In the genomic region with DNA sequence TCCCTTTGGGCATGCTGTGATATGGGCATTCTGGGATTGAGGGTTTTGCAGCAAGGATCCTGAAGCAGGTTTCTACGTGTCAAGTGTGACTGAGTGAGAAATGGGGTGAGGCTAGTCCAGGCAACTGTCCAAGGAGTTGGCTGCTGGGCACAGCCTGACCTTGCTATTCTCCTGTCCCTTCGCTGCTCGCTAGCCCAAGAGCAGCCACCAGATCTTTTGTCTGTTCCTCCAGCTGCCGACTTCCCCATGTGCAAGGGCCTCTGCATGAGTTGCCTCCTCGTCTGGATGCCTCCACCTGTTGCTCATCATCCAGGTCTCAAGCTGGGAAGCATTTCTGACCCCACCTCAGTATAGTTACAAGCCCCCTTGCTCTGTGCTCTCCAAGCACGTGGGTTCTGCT, we compare ENCODE assay signal across 28 cellular contexts.
DNase-seq lines count a peak whose midpoint lies in the region; ATAC-seq, FAIRE-seq and TF ChIP-seq lines count a peak whose summit lies in the region.
"Had no signal": no experiment of that assay in that cellular context is flagged by ENCODE, and none has a peak within 500 bp of the region (broad histone marks: within the 10 kb centered on the region; RNA-seq: fewer than 3 reads in every experiment).

No MANE protein-coding gene starts in this region.

- H3K4me3 ChIP-seq in gastrocnemius medialis (no peak overlapping the region), small intestine (ENCODE audit: low read depth in 1 of 2, low read length in 2 of 2) (no peak overlapping the region)
- H3K4me3 ChIP-seq: BLaER1 treated with 17β-estradiol and CSF1 and Interleukin-3, amounts not matched to agents 10 nM and 100 nM; GM12878; SJCRH30 had no signal

- WGBS in small intestine, 3 donors = 60 to 75% (median 63%) methylated on average over 6 of the region's 6 CpGs

- H3K27me3 Mint-ChIP-seq in MCF 10A (ENCODE audit: insufficient read depth, unreplicated experiment) = peaks cover 32% of the 10 kb centered on the region

- H3K36me3 Mint-ChIP-seq in MCF 10A (ENCODE audit: insufficient read depth, unreplicated experiment) = no peaks in the 10 kb centered on the region
- H3K36me3 Mint-ChIP-seq: CD4-positive, alpha-beta memory T cell had no signal

- peak overlapping the region in 1 of 4 donors; percentile 11 for H3K27ac ChIP-seq in gastrocnemius medialis
- H3K27ac ChIP-seq in small intestine (ENCODE audit: low read depth in 1 of 2, low read length in 1 of 2) = no peak overlapping the region
- H3K27ac ChIP-seq: 22Rv1; BLaER1 treated with 17β-estradiol and CSF1 and Interleukin-3, amounts not matched to agents 10 nM and 100 nM; KMS-11; SJCRH30 had no signal

- H3K4me3 Mint-ChIP-seq in MCF 10A (ENCODE audit: unreplicated experiment) = no peak overlapping the region
- H3K4me3 Mint-ChIP-seq: CD4-positive, alpha-beta memory T cell had no signal

- no peak overlapping the region for H3K27ac Mint-ChIP-seq in MCF 10A (ENCODE audit: low read depth, unreplicated experiment)
- H3K27ac Mint-ChIP-seq: CD4-positive, alpha-beta memory T cell had no signal

- intact Hi-C loops in MCF 10A (cut with micrococcal nuclease) (no loop called here), left ventricle myocardium superior (cut with micrococcal nuclease) (no loop called here), gastrocnemius medialis (cut with DNase I; ENCODE audit: low total_unique reads) (no loop called here)

- no peak for FAIRE-seq in small intestine (lab: Jason Lieb, UNC)
- FAIRE-seq: GM12878 had no signal

- H3K9me3 ChIP-seq in gastrocnemius medialis (no peaks in the 10 kb centered on the region), small intestine (ENCODE audit: control insufficient read depth, low read depth) (no peaks in the 10 kb centered on the region)
- H3K9me3 ChIP-seq: Caco-2, SJCRH30 had no signal

- no peaks in the 10 kb centered on the region for H3K9me3 Mint-ChIP-seq in MCF 10A (ENCODE audit: unreplicated experiment)

- H3K27me3 ChIP-seq in gastrocnemius medialis (no peaks in the 10 kb centered on the region), small intestine (ENCODE audit: control insufficient read depth in 2 of 2, insufficient read depth in 2 of 2, low read length in 2 of 2) (no peaks in the 10 kb centered on the region)
- H3K27me3 ChIP-seq: BLaER1 treated with 17β-estradiol and CSF1 and Interleukin-3, amounts not matched to agents 10 nM and 100 nM; SJCRH30 had no signal

- H3K4me1 Mint-ChIP-seq in MCF 10A (ENCODE audit: insufficient read depth, unreplicated experiment) = no peaks in the 10 kb centered on the region
- H3K4me1 Mint-ChIP-seq: CD4-positive, alpha-beta memory T cell had no signal

- in situ Hi-C loops in gastrocnemius medialis (cut with MboI; ENCODE audit: low sequenced_read_pairs in 4 of 4) = loop anchor here in 2 of 4 donors (25.0 kb wide), 2 partner anchors 312 to 1213 kb away; no protein-coding TSS in a partner anchor

- peak; percentile 74 for ATAC-seq in left ventricle myocardium superior
- ATAC-seq in gastrocnemius medialis = peak; percentile 68 to 69
- no peak for ATAC-seq in GM19395 (IDR thresholded peaks at IDR 0.05; ENCODE audit: unreplicated experiment)
- ATAC-seq: GM12878, Panc1 had no signal

- CTCF ChIA-PET in MCF 10A (lab: Yijun Ruan, JAX) = interaction anchor here (0.7 to 1.9 kb wide), 4 partner anchors 13 to 399 kb away, joined by 3 to 11 read pairs (median 4); no protein-coding TSS in a partner anchor

- no TSS peak for BruUV-seq in MCF 10A (replicated peaks; lab: Mats Ljungman, UMichigan)

- POLR2A ChIA-PET in MCF 10A (lab: Yijun Ruan, JAX) = no interaction called here

- peak; percentile 17 for DNase-seq in activated CD4-positive, CD25-positive, alpha-beta regulatory T cell treated with anti-CD3 and anti-CD28 coated beads, Interleukin-2, amount 50 U/mL, for 72 hours
- DNase-seq in activated CD4-positive, CD25-positive, alpha-beta regulatory T cell (lab: John Stamatoyannopoulos, UW) = no peak
- peak; percentile 13 for DNase-seq in MCF 10A (ENCODE audit: unreplicated experiment)
- DNase-seq in left ventricle myocardium superior = no peak
- DNase-seq in gastrocnemius medialis = peak in 1 of 2 donors; percentile 55
- DNase-seq in UCSD-AML1 (lab: John Stamatoyannopoulos, UW; ENCODE audit: unreplicated experiment) = no peak
- no peak for DNase-seq in small intestine
- DNase-seq: ACHN; Caco-2; CD4-positive, alpha-beta memory T cell; DMS 273 treated with DMSO at 0.1 percent for 48 hours; DMS79 treated with DMSO at 0.1 percent for 48 hours; H7; IMR-90; MV-4-11; NCI-H1105 treated with DMSO at 0.1 percent for 48 hours; NCI-H1694; NCI-H2081; NCI-H2171; NCI-H524 treated with DMSO at 0.1 percent for 48 hours; NCI-H82; SJCRH30 had no signal

- no peak for TF ChIP-seq CTCF in MCF 10A (IDR thresholded peaks at IDR 0.05; ENCODE audit: unreplicated experiment)
- no peak for TF ChIP-seq CTCF in gastrocnemius medialis (IDR thresholded peaks at IDR 0.05 in 4 of 5, conservative IDR thresholded peaks at IDR 0.05 in 1 of 5)

- H3K36me3 ChIP-seq in gastrocnemius medialis (peaks cover 0 to 92% of the 10 kb centered on the region in 2 donors), small intestine (ENCODE audit: control insufficient read depth in 2 of 2, insufficient read depth in 2 of 2, low read length in 2 of 2) (no peaks in the 10 kb centered on the region)

- H3K4me1 ChIP-seq in gastrocnemius medialis (no peaks in the 10 kb centered on the region), small intestine (ENCODE audit: control insufficient read depth in 2 of 2, insufficient read depth in 1 of 2, low read depth in 1 of 2, low read length in 1 of 2) (no peaks in the 10 kb centered on the region)
- H3K4me1 ChIP-seq: BLaER1 treated with 17β-estradiol and CSF1 and Interleukin-3, amounts not matched to agents 10 nM and 100 nM; Caco-2; SJCRH30 had no signal

- no peak for TF ChIP-seq POLR2A in gastrocnemius medialis (IDR thresholded peaks at IDR 0.05)

Comparison
In these comparisons a context has a peak if more than half of its experiments do, and no peak if none do; other contexts are left out.
1. DNase-seq: peak in activated CD4-positive, CD25-positive, alpha-beta regulatory T cell treated with anti-CD3 and anti-CD28 coated beads, Interleukin-2, amount 50 U/mL, for 72 hours (single experiment) and MCF 10A (single experiment); none in activated CD4-positive, CD25-positive, alpha-beta regulatory T cell (0 of 4), left ventricle myocardium superior (single experiment), UCSD-AML1 (single experiment) and small intestine (single experiment).